In genomic region chr17:32445075-32445427, GRCh38 we compare ENCODE assay signal across 2 cellular contexts.
A peak's percentile ranks its signal among the peaks of the same experiment; 100 is the strongest.
TF ChIP-seq lines count a peak whose summit lies in the region.

No MANE protein-coding gene starts in this region.

TF ChIP-seq in A549, 52 proteins besides CTCF, POLR2A, EP300 and RAD21 (continued from another document):
- TF ChIP-seq ATOH8 (CRISPR knock-in tag; IDR thresholded peaks at IDR 0.05; ENCODE audit: low read depth) = no peak
- no peak for TF ChIP-seq FOSL2 (IDR thresholded peaks at IDR 0.05)
- TF ChIP-seq FOSL2 (CRISPR knock-in tag; IDR thresholded peaks at IDR 0.05) = peak; percentile 18; the same call in 1 of the 2 replicates
- TF ChIP-seq EHF (CRISPR knock-in tag; IDR thresholded peaks at IDR 0.05) = no peak
- TF ChIP-seq GATA3 (IDR thresholded peaks at IDR 0.05; ENCODE audit: borderline replicate concordance) = no peak
- TF ChIP-seq ZNF302 (CRISPR knock-in tag; IDR thresholded peaks at IDR 0.05) = no peak
- no peak for TF ChIP-seq EHMT2 (IDR thresholded peaks at IDR 0.05; ENCODE audit: low read depth)
- TF ChIP-seq SREBF2 (IDR thresholded peaks at IDR 0.05) = 0 out of 2 replicates have a peak, but pooled peaks have one; percentile 5

TF ChIP-seq in neural cell, 6 proteins besides CTCF, POLR2A, EP300 and RAD21 (continued from another document):
- TF ChIP-seq REST (IDR thresholded peaks at IDR 0.05; ENCODE audit: borderline replicate concordance) (no peak), POLR2AphosphoS5 (IDR thresholded peaks at IDR 0.05) (no peak)
TF ChIP-seq in neural cell: peak in this region for 0.
